ENCODE assay signal across 22 cellular contexts in genomic region chr16:57482845-57483545, GRCh38. TPM values are rescaled to one million over a fixed set of nuclear protein-coding genes. Genes with fewer than 3 reads are reported as not detected.
A peak's percentile ranks its signal among the peaks of the same experiment; 100 is the strongest.
DNase-seq lines count a peak whose midpoint lies in the region; ATAC-seq and TF ChIP-seq lines count a peak whose summit lies in the region.
"Had no signal": no experiment of that assay in that cellular context is flagged by ENCODE, and none has a peak within 500 bp of the region (broad histone marks: within the 10 kb centered on the region; RNA-seq: fewer than 3 reads in every experiment).

No MANE protein-coding gene starts in this region.

- peaks cover 63% of the 10 kb centered on the region for H3K4me1 Mint-ChIP-seq in Caco-2 (ENCODE audit: low read depth, unreplicated experiment)
- peaks cover 75% of the 10 kb centered on the region for H3K4me1 Mint-ChIP-seq in brain
- peaks cover 30% of the 10 kb centered on the region for H3K4me1 Mint-ChIP-seq in nephron

- H3K4me1 ChIP-seq in Caco-2, result peaks cover 53% of the 10 kb centered on the region
- H3K4me1 ChIP-seq in spleen, result peaks cover 20 to 60% (median 52%) of the 10 kb centered on the region in 6 donors

- peaks cover 4% of the 10 kb centered on the region; the same call in 1 of the 2 replicates for H3K36me3 ChIP-seq in Caco-2 (ENCODE audit: control insufficient read depth, insufficient read depth, low read length)
- no peaks in the 10 kb centered on the region for H3K36me3 ChIP-seq in spleen
- H3K36me3 ChIP-seq: BLaER1 had no signal

- no peaks in the 10 kb centered on the region for H3K9me3 ChIP-seq in Caco-2
- no peaks in the 10 kb centered on the region for H3K9me3 ChIP-seq in spleen
- H3K9me3 ChIP-seq: BLaER1 had no signal

- TF ChIP-seq POLR2A in spleen (IDR thresholded peaks at IDR 0.05), result no peak

- H3K4me3 ChIP-seq in Caco-2 (ENCODE audit: low read depth, low read length) (no peak overlapping the region), spleen (no peak overlapping the region)
- H3K4me3 ChIP-seq: BLaER1, GM12878, GM23248 had no signal

- H3K9me3 Mint-ChIP-seq in Caco-2 (ENCODE audit: unreplicated experiment) (no peaks in the 10 kb centered on the region), brain (peaks cover 0 to 7% (median 0%) of the 10 kb centered on the region in 5 experiments), nephron (no peaks in the 10 kb centered on the region)
- H3K9me3 Mint-ChIP-seq: IgD-negative memory B cell had no signal

- H3K4me3 Mint-ChIP-seq in Caco-2 (ENCODE audit: unreplicated experiment), result no peak overlapping the region
- peak overlapping the region in 4 of 5 experiments; percentile 22 to 71 (median 32) for H3K4me3 Mint-ChIP-seq in brain
- peak overlapping the region; percentile 50 to 80 (median 75) for H3K4me3 Mint-ChIP-seq in nephron
- H3K4me3 Mint-ChIP-seq: IgD-negative memory B cell had no signal

- 75 to 90% (median 87%) methylated on average over 11 to 14 of the region's 14 CpGs for WGBS in spleen, 5 donors

- intact Hi-C loops in Caco-2 (cut with micrococcal nuclease; ENCODE audit: unreplicated experiment), result no loop called here
- intact Hi-C loops in spleen (cut with DNase I; ENCODE audit: low total_unique reads), result no loop called here

- H3K36me3 Mint-ChIP-seq in Caco-2 (ENCODE audit: insufficient read depth, unreplicated experiment) (peaks cover 36% of the 10 kb centered on the region), brain (no peaks in the 10 kb centered on the region), nephron (ENCODE audit: low read depth) (no peaks in the 10 kb centered on the region)
- H3K36me3 Mint-ChIP-seq: IgD-negative memory B cell had no signal

- no TSS peak for BruUV-seq in Caco-2 (replicated peaks; lab: Mats Ljungman, UMichigan)

- H3K27me3 Mint-ChIP-seq in Caco-2 (ENCODE audit: insufficient read depth, unreplicated experiment) (no peaks in the 10 kb centered on the region), brain (peaks cover 13% of the 10 kb centered on the region), nephron (ENCODE audit: low read depth) (peaks cover 3% of the 10 kb centered on the region)

- POLR2A ChIA-PET in Caco-2 (lab: Charles Lee), result no interaction called here

- no peak overlapping the region for H3K27ac ChIP-seq in spleen
- H3K27ac ChIP-seq: BLaER1, GM23248 had no signal

- H3K27ac Mint-ChIP-seq in Caco-2 (ENCODE audit: unreplicated experiment) (peak overlapping the region; percentile 100), brain (peak overlapping the region in 2 of 5 experiments; percentile 55 to 69), nephron (no peak overlapping the region)
- H3K27ac Mint-ChIP-seq: IgD-negative memory B cell had no signal

- ATAC-seq in GM21423 (IDR thresholded peaks at IDR 0.05; ENCODE audit: unreplicated experiment) (no peak), GM18867 (IDR thresholded peaks at IDR 0.05; ENCODE audit: unreplicated experiment) (no peak)
- ATAC-seq: GM12878 had no signal

- no peaks in the 10 kb centered on the region for H3K27me3 ChIP-seq in Caco-2 (replicated peaks; ENCODE audit: control insufficient read depth, insufficient read depth, low read length)
- peaks cover 0 to 29% (median 0%) of the 10 kb centered on the region in 7 donors for H3K27me3 ChIP-seq in spleen (replicated peaks in 1 of 7)
- H3K27me3 ChIP-seq: BLaER1 had no signal

- TF ChIP-seq CTCF in Caco-2 (IDR thresholded peaks at IDR 0.05; ENCODE audit: insufficient read depth in 1 of 2, low read depth in 1 of 2, low read length in 1 of 2, severe bottlenecking in 1 of 2, unreplicated experiment in 1 of 2) (no peak), brain (conservative IDR thresholded peaks at IDR 0.05) (no peak), nephron (IDR thresholded peaks at IDR 0.05; ENCODE audit: unreplicated experiment in 3 of 3) (no peak), spleen (IDR thresholded peaks at IDR 0.05 in 8 of 11, conservative IDR thresholded peaks at IDR 0.05 in 3 of 11) (no peak)

- CTCF ChIA-PET in Caco-2 (lab: Charles Lee), result no interaction called here

- DNase-seq in Caco-2 (peak in 1 of 2 experiments; percentile 40), spleen (peak; percentile 55), GM03348 (ENCODE audit: low spot score) (no peak)
- DNase-seq in effector CD8-positive, alpha-beta T cell (lab: John Stamatoyannopoulos, UW), result no peak
- DNase-seq: DND-41, GM23248, HCEC 1CT, Kasumi-1, MM.1S, NCI-H1092 treated with DMSO at 0.1 percent for 48 hours, NCI-H187, NCI-H446, NCI-H69, OCI-M1, SIG-M5 had no signal

RNA-seq across cellular contexts. Expression of gene DOK4, which starts 3.3 kb away (rescaled TPM):
- total RNA-seq in Caco-2 (2022) (111 and 122 TPM in 2 replicates), spleen (10 to 100 TPM in 6 of 7 donors, 1 to 10 TPM in 1; 7.3 to 19.8 (median 16.1) TPM)
- polyA plus RNA-seq in brain (ENCODE audit: insufficient read depth, low read depth, low replicate concordance) (25.2 TPM), spleen (10 to 100 TPM in 1 of 3 donors, 1 to 10 TPM in 2; 4.1 to 10.0 (median 5.5) TPM)

RNA-seq across cellular contexts. Expression of gene POLR2C, which starts 20.5 kb away (rescaled TPM):
- 100 and 102 TPM in 2 replicates for total RNA-seq in Caco-2 (2022)
- 108 TPM for polyA plus RNA-seq in brain (ENCODE audit: insufficient read depth, low read depth, low replicate concordance)
- total RNA-seq in spleen, result 10 to 100 TPM; 42.3 to 75.6 (median 52.7) TPM
- 10 to 100 TPM; 23.2 to 42.7 (median 35.0) TPM for polyA plus RNA-seq in spleen

RNA-seq across cellular contexts. Expression of gene COQ9, which starts 35.7 kb away (rescaled TPM):
- total RNA-seq in Caco-2 (2022), result 50.9 and 54.2 TPM in 2 replicates
- 69.5 TPM for polyA plus RNA-seq in brain (ENCODE audit: insufficient read depth, low read depth, low replicate concordance)
- total RNA-seq in spleen, result 10 to 100 TPM; 25.8 to 39.9 (median 29.6) TPM
- 10 to 100 TPM; 32.2 to 34.9 (median 34.4) TPM for polyA plus RNA-seq in spleen

RNA-seq across cellular contexts. Expression of gene CIAPIN1, which starts 35.8 kb away (rescaled TPM):
- total RNA-seq in Caco-2 (2022) (98.3 and 103 TPM in 2 replicates), spleen (10 to 100 TPM; 21.4 to 39.8 (median 31.3) TPM)
- polyA plus RNA-seq in brain (ENCODE audit: insufficient read depth, low read depth, low replicate concordance) (66.3 TPM), spleen (10 to 100 TPM; 19.6 to 28.4 (median 22.1) TPM)

RNA-seq across cellular contexts. Expression of gene CCDC102A, which starts 53.4 kb away (rescaled TPM):
- total RNA-seq in Caco-2 (2022) (9.1 and 11.8 TPM in 2 replicates), spleen (10 to 100 TPM in 2 of 7 donors, 1 to 10 TPM in 5; 7.0 to 14.8 (median 7.9) TPM)
- polyA plus RNA-seq in brain (ENCODE audit: insufficient read depth, low read depth, low replicate concordance) (2.5 TPM), spleen (1 to 10 TPM; 4.6 to 7.7 (median 4.8) TPM)
